ENCODE assay signal across 8 cellular contexts in the genomic region with DNA sequence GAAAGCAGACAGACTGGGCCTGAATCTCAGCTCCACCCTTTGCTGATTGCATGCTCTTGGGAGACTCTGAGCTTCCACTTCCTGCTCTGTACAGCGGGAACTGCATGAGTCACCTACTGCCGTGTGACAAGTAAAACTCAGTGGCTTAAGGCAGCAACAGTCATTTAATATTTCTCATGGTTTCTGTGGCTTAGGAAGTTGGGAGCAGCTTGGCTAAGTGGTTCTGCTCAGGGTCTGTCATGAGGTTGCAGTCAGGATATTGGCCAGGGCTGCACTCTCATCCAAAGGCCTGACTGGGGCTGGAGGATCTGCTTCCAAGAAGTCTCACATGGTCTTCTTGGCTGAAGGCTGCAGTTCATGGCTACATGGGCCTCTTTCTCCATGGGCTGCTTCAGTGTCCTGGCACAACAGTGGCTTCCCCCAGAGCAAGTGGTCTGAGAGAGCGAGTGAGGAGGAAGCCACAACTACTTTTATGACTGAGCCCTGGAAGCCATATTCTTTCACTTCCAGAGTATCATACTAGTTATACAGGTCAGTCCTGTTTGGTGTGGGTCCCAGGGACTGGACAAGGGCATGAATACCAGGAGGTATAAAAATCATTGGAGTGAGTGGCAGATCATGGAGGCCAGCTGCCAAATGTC. TPM values are rescaled to one million over a fixed set of nuclear protein-coding genes. Genes with fewer than 3 reads are reported as not detected.
DNase-seq lines count a peak whose midpoint lies in the region; ATAC-seq, FAIRE-seq and TF ChIP-seq lines count a peak whose summit lies in the region.
"Had no signal": no experiment of that assay in that cellular context is flagged by ENCODE, and none has a peak within 500 bp of the region (broad histone marks: within the 10 kb centered on the region; RNA-seq: fewer than 3 reads in every experiment).

No MANE protein-coding gene starts in this region.

- no peaks in the 10 kb centered on the region; a peak in 1 of 4 replicates for H3K9me3 ChIP-seq in HCT116 (ENCODE audit: control insufficient read depth in 1 of 2, insufficient read depth in 1 of 2, low read depth in 1 of 2, low read length in 2 of 2)
- H3K9me3 ChIP-seq in endodermal cell (ENCODE audit: control insufficient read depth, low read length): no peaks in the 10 kb centered on the region
- no peaks in the 10 kb centered on the region for H3K9me3 ChIP-seq in sigmoid colon
- H3K9me3 ChIP-seq in spleen: peaks cover 0 to 12% (median 9%) of the 10 kb centered on the region in 8 donors

- no peak for TF ChIP-seq RAD21 in HCT116 (IDR thresholded peaks at IDR 0.05; ENCODE audit: low read depth)

- H3K27me3 Mint-ChIP-seq in endodermal cell (ENCODE audit: insufficient read depth): no peaks in the 10 kb centered on the region

- H3K9me2 ChIP-seq in HCT116 (ENCODE audit: insufficient read depth): no peaks in the 10 kb centered on the region

- H2AFZ ChIP-seq in HCT116 (ENCODE audit: low read depth, low read length, poor library complexity, severe bottlenecking): no peak overlapping the region

- TF ChIP-seq CTCF in HCT116 (IDR thresholded peaks at IDR 0.05 in 2 of 3, conservative IDR thresholded peaks at IDR 0.05 in 1 of 3; ENCODE audit: borderline replicate concordance in 1 of 3, insufficient read depth in 1 of 3, low read depth in 2 of 3, low read length in 2 of 3): no peak
- TF ChIP-seq CTCF in endodermal cell (conservative IDR thresholded peaks at IDR 0.05): no peak
- TF ChIP-seq CTCF in sigmoid colon (IDR thresholded peaks at IDR 0.05): no peak
- TF ChIP-seq CTCF in spleen (IDR thresholded peaks at IDR 0.05 in 8 of 11, conservative IDR thresholded peaks at IDR 0.05 in 3 of 11): no peak

- ATAC-seq in HCT116: peak; percentile 82
- ATAC-seq in GM18519 (IDR thresholded peaks at IDR 0.05; ENCODE audit: low FRiP score, unreplicated experiment): no peak
- ATAC-seq: Panc1 had no signal

- H3K4me3 ChIP-seq in HCT116 (replicated peaks in 1 of 2; ENCODE audit: low read depth in 1 of 2, low read length in 2 of 2) (no peak overlapping the region), endodermal cell (ENCODE audit: low read length) (no peak overlapping the region), sigmoid colon (no peak overlapping the region), spleen (no peak overlapping the region)

- H3K4me2 ChIP-seq in HCT116 (ENCODE audit: low read length): peak overlapping the region; percentile 44

- TF ChIP-seq POLR2A in HCT116 (IDR thresholded peaks at IDR 0.05; ENCODE audit: borderline replicate concordance, extremely low read depth, insufficient read depth, insufficient read length) (no peak), sigmoid colon (IDR thresholded peaks at IDR 0.05) (no peak), spleen (IDR thresholded peaks at IDR 0.05) (no peak)

- CTCF ChIA-PET in HCT116 (lab: Charles Lee): no interaction called here

- H3K27me3 ChIP-seq in HCT116 (ENCODE audit: insufficient read depth, low read length) (no peaks in the 10 kb centered on the region), endodermal cell (ENCODE audit: control insufficient read depth, insufficient read depth, low read length, poor library complexity, severe bottlenecking) (no peaks in the 10 kb centered on the region), sigmoid colon (no peaks in the 10 kb centered on the region), spleen (replicated peaks in 1 of 7) (no peaks in the 10 kb centered on the region)

- DNase-seq in HCT116 (ENCODE audit: low read depth, low spot score): no peak
- peak; percentile 54 for DNase-seq in RCC 7860 (ENCODE audit: low spot score)
- peak; percentile 49 for DNase-seq in endodermal cell
- DNase-seq in sigmoid colon: peak; percentile 35
- DNase-seq in spleen: no peak
- no peak for DNase-seq in activated gamma-delta T cell (lab: John Stamatoyannopoulos, UW)

- H3K36me3 ChIP-seq in HCT116 (ENCODE audit: control insufficient read depth in 1 of 2, insufficient read depth in 2 of 2, low read length in 2 of 2) (no peaks in the 10 kb centered on the region), endodermal cell (ENCODE audit: control insufficient read depth, insufficient read depth, low read length) (peaks cover 24% of the 10 kb centered on the region), sigmoid colon (no peaks in the 10 kb centered on the region), spleen (peaks cover 0 to 6% (median 2%) of the 10 kb centered on the region in 6 donors)

- FAIRE-seq in RCC 7860 (lab: Jason Lieb, UNC): no peak

- RAD21 ChIA-PET in HCT116 (lab: Charles Lee; ENCODE audit: low non-redundant PET in 1 of 2, low total read pairs in 2 of 2, uncharacterized antibody in 2 of 2, unreplicated experiment in 2 of 2): no interaction called here

- WGBS in endodermal cell (ENCODE audit: insufficient coverage in 1 of 2, insufficient read length in 1 of 2), 2 experiments: 95 to 100% methylated on average over 2 to 3 of the region's 3 CpGs
- 45 to 59% methylated on average over 3 of the region's 3 CpGs for WGBS in sigmoid colon, 2 donors
- 30 to 60% (median 39%) methylated on average over 3 of the region's 3 CpGs for WGBS in spleen, 5 donors

- H3K27ac Mint-ChIP-seq in endodermal cell: no peak overlapping the region

- no peak for TF ChIP-seq EP300 in sigmoid colon (IDR thresholded peaks at IDR 0.05)

- H3K9ac ChIP-seq in HCT116 (ENCODE audit: low read length) (no peak overlapping the region), endodermal cell (ENCODE audit: extremely low read depth, low read length, poor library complexity, severe bottlenecking) (no peak overlapping the region)

- H3K4me1 Mint-ChIP-seq in endodermal cell: peaks cover 11% of the 10 kb centered on the region

- no peaks in the 10 kb centered on the region for H3K79me2 ChIP-seq in HCT116 (ENCODE audit: insufficient read depth, low read length)

- no peak overlapping the region for H3K4me3 Mint-ChIP-seq in endodermal cell

- H3K9me3 Mint-ChIP-seq in endodermal cell: peaks cover 6% of the 10 kb centered on the region

- H3K36me3 Mint-ChIP-seq in endodermal cell (ENCODE audit: low read depth): peaks cover 22% of the 10 kb centered on the region

- no TSS peak for BruUV-seq in HCT116 (replicated peaks; lab: Mats Ljungman, UMichigan)

- POLR2A ChIA-PET in HCT116 (lab: Charles Lee): interaction anchor here (1.6 kb wide), 1 partner anchor 10 kb away, joined by 4 read pairs; no protein-coding TSS in a partner anchor

- intact Hi-C loops in HCT116 (cut with micrococcal nuclease): no loop called here
- intact Hi-C loops in sigmoid colon (cut with DNase I): no loop called here
- intact Hi-C loops in spleen (cut with DNase I; ENCODE audit: low total_unique reads): no loop called here

- H3K27ac ChIP-seq in HCT116 (ENCODE audit: low read depth, low read length) (no peak overlapping the region), endodermal cell (ENCODE audit: low read depth, low read length) (no peak overlapping the region), sigmoid colon (no peak overlapping the region), spleen (peak overlapping the region in 4 of 8 donors; percentile 27 to 69 (median 44))

- H3K4me1 ChIP-seq in HCT116 (ENCODE audit: control insufficient read depth in 1 of 2, insufficient read depth in 2 of 2, low read length in 2 of 2) (peaks cover 0 to 12% of the 10 kb centered on the region in 2 experiments; a peak in 2 of 4 replicates), endodermal cell (ENCODE audit: control insufficient read depth, insufficient read depth, low read length) (peaks cover 5% of the 10 kb centered on the region), sigmoid colon (peaks cover 0 to 20% (median 20%) of the 10 kb centered on the region in 4 donors), spleen (peaks cover 0 to 46% (median 23%) of the 10 kb centered on the region in 6 donors)

- no peaks in the 10 kb centered on the region for H4K20me1 ChIP-seq in HCT116 (ENCODE audit: insufficient read depth)

TF ChIP-seq in HCT116, 20 proteins besides CTCF, POLR2A, EP300 and RAD21 (continues in another document):
- TF ChIP-seq JUND (IDR thresholded peaks at IDR 0.05) (no peak; the same call in 1 of the 2 replicates), ZNF274 (IDR thresholded peaks at IDR 0.05; ENCODE audit: low read depth, low read length) (no peak), CEBPB (IDR thresholded peaks at IDR 0.05; ENCODE audit: low read depth) (no peak), CBX3 (IDR thresholded peaks at IDR 0.05; ENCODE audit: low read depth) (peak; percentile 89), FOSL1 (IDR thresholded peaks at IDR 0.05; ENCODE audit: low read depth) (no peak; the same call in 1 of the 2 replicates), TCF7L2 (IDR thresholded peaks at IDR 0.05; ENCODE audit: borderline replicate concordance, extremely low read depth, insufficient read depth, insufficient read length) (no peak), YY1 (IDR thresholded peaks at IDR 0.05; ENCODE audit: extremely low read depth, insufficient replicate concordance, low read depth, low read length) (no peak), EZH2 (IDR thresholded peaks at IDR 0.05) (no peak), SRF (IDR thresholded peaks at IDR 0.05; ENCODE audit: low read depth) (no peak), EZH2phosphoT487 (IDR thresholded peaks at IDR 0.05; ENCODE audit: borderline replicate concordance) (no peak), SIN3A (IDR thresholded peaks at IDR 0.05; ENCODE audit: low read depth) (no peak)
- TF ChIP-seq, protein P1, sequence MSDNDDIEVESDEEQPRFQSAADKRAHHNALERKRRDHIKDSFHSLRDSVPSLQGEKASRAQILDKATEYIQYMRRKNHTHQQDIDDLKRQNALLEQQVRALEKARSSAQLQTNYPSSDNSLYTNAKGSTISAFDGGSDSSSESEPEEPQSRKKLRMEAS (IDR thresholded peaks at IDR 0.05): peak; percentile 57
- TF ChIP-seq, protein P2, sequence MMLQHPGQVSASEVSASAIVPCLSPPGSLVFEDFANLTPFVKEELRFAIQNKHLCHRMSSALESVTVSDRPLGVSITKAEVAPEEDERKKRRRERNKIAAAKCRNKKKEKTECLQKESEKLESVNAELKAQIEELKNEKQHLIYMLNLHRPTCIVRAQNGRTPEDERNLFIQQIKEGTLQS (IDR thresholded peaks at IDR 0.05): no peak

RNA-seq across cellular contexts. Expression of gene FAM222A, which starts 49.7 kb away (rescaled TPM):
- total RNA-seq in HCT116 (2021; ENCODE audit: unreplicated experiment): 3.7 TPM
- 1.0 and 1.8 TPM in 2 replicates for polyA plus RNA-seq in HCT116 (2012)
- 10 to 100 TPM; 21.6 to 24.4 TPM for total RNA-seq in endodermal cell
- polyA plus RNA-seq in endodermal cell (2013, experiment 1 of 2): 8.7 TPM
- 8.7 TPM for polyA plus RNA-seq in endodermal cell (2013, experiment 2 of 2)
- total RNA-seq in sigmoid colon: 1 to 10 TPM; 1.1 to 3.3 (median 1.7) TPM
- 1 to 10 TPM; 1.2 to 2.2 (median 2.1) TPM for polyA plus RNA-seq in sigmoid colon
- total RNA-seq in spleen: 10 to 100 TPM; 13.9 to 30.7 (median 21.5) TPM
- 1 to 10 TPM; 1.3 to 5.2 (median 2.1) TPM for polyA plus RNA-seq in spleen

Comparison
In these comparisons a context has a peak if more than half of its experiments do, and no peak if none do; other contexts are left out.
1. DNase-seq: peak in RCC 7860 (single experiment), endodermal cell (single experiment) and sigmoid colon (single experiment); none in HCT116 (single experiment), spleen (single experiment) and activated gamma-delta T cell (single experiment).